ENCODE assay signal across 11 cellular contexts in genomic region chr1:183598386-183598785, GRCh38. TPM values are rescaled to one million over a fixed set of nuclear protein-coding genes. Genes with fewer than 3 reads are reported as not detected.
DNase-seq lines count a peak whose midpoint lies in the region; ATAC-seq and TF ChIP-seq lines count a peak whose summit lies in the region.
"Had no signal": no experiment of that assay in that cellular context is flagged by ENCODE, and none has a peak within 500 bp of the region (broad histone marks: within the 10 kb centered on the region; RNA-seq: fewer than 3 reads in every experiment).

No MANE protein-coding gene starts in this region.

- H3K36me3 ChIP-seq in ascending aorta: no peaks in the 10 kb centered on the region

- H3K27ac ChIP-seq in layer of hippocampus (ENCODE audit: low read depth, low read length) (peak overlapping the region; percentile 67), ascending aorta (no peak overlapping the region)
- H3K27ac ChIP-seq: C4-2B had no signal

- H3K4me3 ChIP-seq in GM12865 (ENCODE audit: low read depth, low read length): no peak overlapping the region
- H3K4me3 ChIP-seq in ascending aorta: no peak overlapping the region

- H3K9me3 ChIP-seq in ascending aorta: no peaks in the 10 kb centered on the region

- DNase-seq in GM12865 (ENCODE audit: low read depth): peak; percentile 57
- DNase-seq in GF-D8 (lab: John Stamatoyannopoulos, UW): no peak
- no peak for DNase-seq in ascending aorta (ENCODE audit: low spot score in 2 of 2)
- DNase-seq in NCI-H2227 treated with DMSO at 0.1 percent for 48 hours (lab: John Stamatoyannopoulos, UW): no peak
- no peak for DNase-seq in GDM1 (lab: John Stamatoyannopoulos, UW)
- DNase-seq: natural killer cell, NCI-H82 had no signal

- no peaks in the 10 kb centered on the region for H3K4me1 ChIP-seq in ascending aorta

- intact Hi-C loops in ascending aorta (cut with DNase I): no loop called here

- no peaks in the 10 kb centered on the region for H3K27me3 ChIP-seq in layer of hippocampus (ENCODE audit: control insufficient read depth, insufficient read depth, low read length)
- H3K27me3 ChIP-seq in ascending aorta: no peaks in the 10 kb centered on the region

- TF ChIP-seq CTCF in GM12865 (IDR thresholded peaks at IDR 0.05; ENCODE audit: insufficient read depth, low read depth, low read length, missing control alignments) (no peak), ascending aorta (IDR thresholded peaks at IDR 0.05) (no peak)

- ATAC-seq in GM21390 (IDR thresholded peaks at IDR 0.05; ENCODE audit: unreplicated experiment): peak; percentile 86
- ATAC-seq in HG03558 (IDR thresholded peaks at IDR 0.05; ENCODE audit: extremely low read depth, unreplicated experiment): peak; percentile 48

RNA-seq across cellular contexts. Expression of gene NCF2, which starts 8.1 kb away (rescaled TPM):
- total RNA-seq in ascending aorta: 9.8 TPM

RNA-seq across cellular contexts. Expression of gene ARPC5, which starts 37.2 kb away (rescaled TPM):
- 48.3 TPM for total RNA-seq in ascending aorta

RNA-seq across cellular contexts. Expression of gene APOBEC4, which starts 54.7 kb away (rescaled TPM):
- total RNA-seq in ascending aorta: not detected
- total RNA-seq: natural killer cell had no signal
